Comparison of ENCODE assay signal across 8 cellular contexts in genomic region chr9:89178162-89179120, GRCh38. TPM values are rescaled to one million over a fixed set of nuclear protein-coding genes. Genes with fewer than 3 reads are reported as not detected.
DNase-seq lines count a peak whose midpoint lies in the region; ATAC-seq, FAIRE-seq and TF ChIP-seq lines count a peak whose summit lies in the region.

Gene SHC3 (minus strand): TSS chr9:89178818. CDS start chr9:89178460, 358 bp downstream.

- DNase-seq in T-helper 1 cell (no peak), adrenal gland (peak in 3 of 7 donors; percentile 44 to 54 (median 51)), keratinocyte (ENCODE audit: low read depth, low spot score) (no peak)
- DNase-seq in stimulated activated naive CD8-positive, alpha-beta T cell treated with anti-CD3 and anti-CD28 coated beads, Interleukin-15, amount 100 ng/mL, for 72 hours = no peak

- H3K36me3 ChIP-seq in adrenal gland (replicated peaks in 1 of 2) = no peaks in the 10 kb centered on the region
- no peaks in the 10 kb centered on the region for H3K36me3 ChIP-seq in keratinocyte (ENCODE audit: control insufficient read depth in 2 of 2, extremely low read depth in 1 of 2, insufficient read depth in 2 of 2, low read length in 2 of 2)

- FAIRE-seq in keratinocyte (lab: Jason Lieb, UNC) = no peak

- H3K4me3 ChIP-seq in adrenal gland (peak within 1 kb of the TSS in 3 of 4 donors; percentile 9 to 71 (median 57)), keratinocyte (ENCODE audit: control insufficient read depth in 2 of 3, extremely low read depth in 1 of 3, insufficient read depth in 2 of 3, low read depth in 1 of 3, low read length in 3 of 3) (peak within 1 kb of the TSS; percentile 33 to 68 (median 50))

- no peaks in the 10 kb centered on the region for H3K27me3 ChIP-seq in adrenal gland
- H3K27me3 ChIP-seq in keratinocyte (ENCODE audit: control insufficient read depth, extremely low read depth, insufficient read depth, low read length) = peaks cover 22% of the 10 kb centered on the region

- peaks cover 71% of the 10 kb centered on the region for H3K27me3 Mint-ChIP-seq in T-helper 1 cell treated with Interleukin-12 subunit alpha and Interleukin-12 subunit beta and Interleukin-4 antibody, amounts not matched to agents 30 μg/mL and 1 μg/mL, for 36 hours (ENCODE audit: low read depth)
- H3K27me3 Mint-ChIP-seq in stimulated activated naive CD8-positive, alpha-beta T cell treated with anti-CD3 and anti-CD28 coated beads, Interleukin-15, amount 100 ng/mL, for 72 hours = peaks cover 70% of the 10 kb centered on the region

- H2AFZ ChIP-seq in keratinocyte (ENCODE audit: control insufficient read depth, low read length) = peak within 1 kb of the TSS; percentile 84

- dilution Hi-C loops in keratinocyte (cut with MboI; ENCODE audit: extremely low pct_ligation_motif_present, low sequenced_read_pairs) = no loop called here

- no peaks in the 10 kb centered on the region for H3K9me3 Mint-ChIP-seq in T-helper 1 cell treated with Interleukin-12 subunit alpha and Interleukin-12 subunit beta and Interleukin-4 antibody, amounts not matched to agents 30 μg/mL and 1 μg/mL, for 36 hours
- H3K9me3 Mint-ChIP-seq in stimulated activated naive CD8-positive, alpha-beta T cell treated with anti-CD3 and anti-CD28 coated beads, Interleukin-15, amount 100 ng/mL, for 72 hours = no peaks in the 10 kb centered on the region

- no peaks in the 10 kb centered on the region for H3K79me2 ChIP-seq in keratinocyte (ENCODE audit: control insufficient read depth, insufficient read depth, low read length)

- peaks cover 2% of the 10 kb centered on the region for H3K36me3 Mint-ChIP-seq in T-helper 1 cell treated with Interleukin-12 subunit alpha and Interleukin-12 subunit beta and Interleukin-4 antibody, amounts not matched to agents 30 μg/mL and 1 μg/mL, for 36 hours (ENCODE audit: low read depth)

- H3K4me2 ChIP-seq in keratinocyte (ENCODE audit: control insufficient read depth, extremely low read depth, insufficient read depth, low read depth, low read length) = peak within 1 kb of the TSS; percentile 74

- peak within 1 kb of the TSS; percentile 14 for H3K27ac Mint-ChIP-seq in T-helper 1 cell treated with Interleukin-12 subunit alpha and Interleukin-12 subunit beta and Interleukin-4 antibody, amounts not matched to agents 30 μg/mL and 1 μg/mL, for 36 hours
- H3K27ac Mint-ChIP-seq in stimulated activated naive CD8-positive, alpha-beta T cell treated with anti-CD3 and anti-CD28 coated beads, Interleukin-15, amount 100 ng/mL, for 72 hours = peak within 1 kb of the TSS in 1 of 2 donors; percentile 1

- H3K9ac ChIP-seq in keratinocyte (ENCODE audit: control insufficient read depth, extremely low read depth, insufficient read depth, low read length) = peak within 1 kb of the TSS; percentile 47

- H3K4me1 ChIP-seq in adrenal gland (replicated peaks in 1 of 2) (peaks cover 7 to 39% of the 10 kb centered on the region in 2 donors), keratinocyte (ENCODE audit: control insufficient read depth, extremely low read depth, insufficient read depth, low read length) (peaks cover 16% of the 10 kb centered on the region)

- no peak for TF ChIP-seq CTCF in adrenal gland (IDR thresholded peaks at IDR 0.05)
- no peak for TF ChIP-seq CTCF in keratinocyte (optimal IDR thresholded peaks at IDR 0.05 in 1 of 3, IDR thresholded peaks at IDR 0.05 in 1 of 3, conservative IDR thresholded peaks at IDR 0.05 in 1 of 3; ENCODE audit: extremely low read depth in 1 of 3, insufficient read depth in 2 of 3, low read length in 3 of 3)

- TF ChIP-seq POLR2A in adrenal gland (IDR thresholded peaks at IDR 0.05) = peak in 1 of 2 donors; percentile 56

- H3K9me3 ChIP-seq in adrenal gland (replicated peaks in 1 of 3) (no peaks in the 10 kb centered on the region), keratinocyte (ENCODE audit: control insufficient read depth, low read depth, low read length) (no peaks in the 10 kb centered on the region)

- peaks cover 11% of the 10 kb centered on the region for H3K4me1 Mint-ChIP-seq in T-helper 1 cell treated with Interleukin-12 subunit alpha and Interleukin-12 subunit beta and Interleukin-4 antibody, amounts not matched to agents 30 μg/mL and 1 μg/mL, for 36 hours (ENCODE audit: low read depth)
- peaks cover 23% of the 10 kb centered on the region for H3K4me1 Mint-ChIP-seq in stimulated activated naive CD8-positive, alpha-beta T cell treated with anti-CD3 and anti-CD28 coated beads, Interleukin-15, amount 100 ng/mL, for 72 hours

- intact Hi-C loops in adrenal gland (cut with DNase I) = no loop called here

- no peak for ATAC-seq in stimulated activated naive CD8-positive, alpha-beta T cell treated with anti-CD3 and anti-CD28 coated beads, Interleukin-15, amount 100 ng/mL, for 72 hours
- ATAC-seq in GM21360 (IDR thresholded peaks at IDR 0.05; ENCODE audit: unreplicated experiment) (no peak), HG02610 (IDR thresholded peaks at IDR 0.05; ENCODE audit: unreplicated experiment) (no peak), GM19328 (IDR thresholded peaks at IDR 0.05; ENCODE audit: unreplicated experiment) (no peak)

- H4K20me1 ChIP-seq in keratinocyte (ENCODE audit: control insufficient read depth, extremely low read depth, insufficient read depth, low read length) = no peaks in the 10 kb centered on the region

- H3K27ac ChIP-seq in adrenal gland (peak within 1 kb of the TSS; percentile 9 to 96 (median 84)), keratinocyte (ENCODE audit: control insufficient read depth, insufficient read depth, low read length) (peak within 1 kb of the TSS; percentile 59)

- peak within 1 kb of the TSS; percentile 55 for H3K4me3 Mint-ChIP-seq in T-helper 1 cell treated with Interleukin-12 subunit alpha and Interleukin-12 subunit beta and Interleukin-4 antibody, amounts not matched to agents 30 μg/mL and 1 μg/mL, for 36 hours
- peak within 1 kb of the TSS; percentile 79 to 80 for H3K4me3 Mint-ChIP-seq in stimulated activated naive CD8-positive, alpha-beta T cell treated with anti-CD3 and anti-CD28 coated beads, Interleukin-15, amount 100 ng/mL, for 72 hours

- 4 to 17% (median 5%) methylated on average over 15 to 73 of the region's 73 CpGs for WGBS in adrenal gland, 4 donors

- H3K9me1 ChIP-seq in keratinocyte (ENCODE audit: control insufficient read depth, extremely low read depth, insufficient read depth, low read length) = no peaks in the 10 kb centered on the region

RNA-seq across cellular contexts. Expression of gene SHC3, which starts in this region (rescaled TPM):
- total RNA-seq in adrenal gland = 10 to 100 TPM; 16.0 to 56.7 (median 21.8) TPM
- polyA plus RNA-seq in adrenal gland (10 to 100 TPM in 1 of 3 donors, 1 to 10 TPM in 2; 5.6 to 10.9 (median 7.0) TPM), keratinocyte (0.01 to 0.04 TPM (median 0.03 TPM) in 3 replicates)
- 0.17 TPM for polyA plus RNA-seq in keratinocyte (2011; ENCODE audit: low read depth)
- 0.02 and 0.03 TPM in 2 replicates for polyA plus RNA-seq in keratinocyte (2011; cell fraction: cytosol; rRNA removed)
- 0.18 and 0.60 TPM in 2 replicates for polyA plus RNA-seq in keratinocyte (2011; cell fraction: nucleus; rRNA removed)
- polyA plus RNA-seq in keratinocyte (2012; ENCODE audit: low replicate concordance) = 0.07 and 0.08 TPM in 2 replicates
- 0.03 to 0.10 TPM (median 0.07 TPM) in 3 replicates for polyA minus RNA-seq in keratinocyte
- polyA minus RNA-seq in keratinocyte (2011; cell fraction: cytosol; rRNA and poly(A)+ RNA removed) = not detected
- polyA minus RNA-seq in keratinocyte (2011; cell fraction: nucleus; rRNA and poly(A)+ RNA removed) = 0.08 and 0.32 TPM in 2 replicates
